In the genomic region with DNA sequence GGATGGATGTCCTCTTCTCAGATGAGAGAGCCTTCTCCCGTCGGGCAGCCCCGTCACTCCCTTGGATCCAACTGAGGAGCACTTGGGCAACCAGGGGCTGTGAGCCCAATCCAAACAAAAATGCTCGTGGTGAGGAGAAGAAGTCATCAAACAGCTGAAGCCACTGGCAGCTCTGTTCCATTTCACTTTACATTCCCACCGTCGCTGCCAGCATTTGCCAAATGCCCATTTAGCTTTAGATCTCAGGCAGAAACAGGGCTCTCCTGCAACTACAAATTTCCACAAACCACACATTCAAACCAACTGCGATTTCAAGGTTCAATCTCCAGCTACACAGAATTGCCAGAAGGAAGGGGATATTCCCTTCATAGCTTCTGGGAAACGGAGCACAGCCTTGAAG, we compare ENCODE assay signal across 18 cellular contexts.
"Had no signal": no experiment of that assay in that cellular context is flagged by ENCODE, and none has a peak within 500 bp of the region (broad histone marks: within the 10 kb centered on the region; RNA-seq: fewer than 3 reads in every experiment).

No MANE protein-coding gene starts in this region.

- H3K36me3 ChIP-seq: esophagus squamous epithelium, heart left ventricle, right lobe of liver, stomach, thoracic aorta had no signal

- H3K27me3 Mint-ChIP-seq: natural killer cell treated with Interleukin-12 subunit alpha and Interleukin-12 subunit beta and Interleukin-15 and Interleukin-18, amount 100 ng/mL, for 72 hours; stimulated activated naive B cell treated with anti-CD40 and anti-IgM and Interleukin-4, amounts not matched to agents 10 μg/mL and 1 μg/mL and 100 μg/mL, for 72 hours; type B pancreatic cell had no signal

- H3K4me3 ChIP-seq: esophagus squamous epithelium, heart left ventricle, psoas muscle, right lobe of liver, stomach, thoracic aorta had no signal

- H3K4me1 ChIP-seq: psoas muscle had no signal

- H3K27ac ChIP-seq: esophagus squamous epithelium, heart left ventricle, psoas muscle, right lobe of liver, stomach, thoracic aorta had no signal

- DNase-seq: dermis blood vessel endothelial cell; esophagus squamous epithelium; heart left ventricle; hypothalamus; kidney glomerular epithelial cell; mammary epithelial cell; occipital lobe; psoas muscle; retina; right lobe of liver; stimulated activated CD4-positive, alpha-beta T cell treated with anti-CD3 and anti-CD28 coated beads, Interleukin-2, amount 100 ng/mL, for 24 hours; stimulated activated CD4-positive, alpha-beta T cell treated with anti-CD3 and anti-CD28 coated beads, Interleukin-4, amount 100 ng/mL, for 4 hours; stimulated activated naive B cell treated with anti-CD40 and anti-IgM and Interleukin-4, amounts not matched to agents 10 μg/mL and 1 μg/mL and 100 μg/mL, for 72 hours; stomach; substantia nigra had no signal

- H3K36me3 Mint-ChIP-seq: natural killer cell treated with Interleukin-12 subunit alpha and Interleukin-12 subunit beta and Interleukin-15 and Interleukin-18, amount 100 ng/mL, for 72 hours had no signal

- H3K9me3 ChIP-seq: esophagus squamous epithelium, heart left ventricle, psoas muscle, right lobe of liver, stomach, thoracic aorta had no signal

- H3K27me3 ChIP-seq: esophagus squamous epithelium, heart left ventricle, right lobe of liver, stomach had no signal

- H3K9me3 Mint-ChIP-seq: natural killer cell treated with Interleukin-12 subunit alpha and Interleukin-12 subunit beta and Interleukin-15 and Interleukin-18, amount 100 ng/mL, for 72 hours; stimulated activated naive B cell treated with anti-CD40 and anti-IgM and Interleukin-4, amounts not matched to agents 10 μg/mL and 1 μg/mL and 100 μg/mL, for 72 hours; type B pancreatic cell had no signal

- H3K27ac Mint-ChIP-seq: natural killer cell treated with Interleukin-12 subunit alpha and Interleukin-12 subunit beta and Interleukin-15 and Interleukin-18, amount 100 ng/mL, for 72 hours; stimulated activated naive B cell treated with anti-CD40 and anti-IgM and Interleukin-4, amounts not matched to agents 10 μg/mL and 1 μg/mL and 100 μg/mL, for 72 hours; type B pancreatic cell had no signal

- H3K4me3 Mint-ChIP-seq: natural killer cell treated with Interleukin-12 subunit alpha and Interleukin-12 subunit beta and Interleukin-15 and Interleukin-18, amount 100 ng/mL, for 72 hours; stimulated activated naive B cell treated with anti-CD40 and anti-IgM and Interleukin-4, amounts not matched to agents 10 μg/mL and 1 μg/mL and 100 μg/mL, for 72 hours; type B pancreatic cell had no signal

- H3K4me1 Mint-ChIP-seq: stimulated activated naive B cell treated with anti-CD40 and anti-IgM and Interleukin-4, amounts not matched to agents 10 μg/mL and 1 μg/mL and 100 μg/mL, for 72 hours had no signal
